In the genomic region with DNA sequence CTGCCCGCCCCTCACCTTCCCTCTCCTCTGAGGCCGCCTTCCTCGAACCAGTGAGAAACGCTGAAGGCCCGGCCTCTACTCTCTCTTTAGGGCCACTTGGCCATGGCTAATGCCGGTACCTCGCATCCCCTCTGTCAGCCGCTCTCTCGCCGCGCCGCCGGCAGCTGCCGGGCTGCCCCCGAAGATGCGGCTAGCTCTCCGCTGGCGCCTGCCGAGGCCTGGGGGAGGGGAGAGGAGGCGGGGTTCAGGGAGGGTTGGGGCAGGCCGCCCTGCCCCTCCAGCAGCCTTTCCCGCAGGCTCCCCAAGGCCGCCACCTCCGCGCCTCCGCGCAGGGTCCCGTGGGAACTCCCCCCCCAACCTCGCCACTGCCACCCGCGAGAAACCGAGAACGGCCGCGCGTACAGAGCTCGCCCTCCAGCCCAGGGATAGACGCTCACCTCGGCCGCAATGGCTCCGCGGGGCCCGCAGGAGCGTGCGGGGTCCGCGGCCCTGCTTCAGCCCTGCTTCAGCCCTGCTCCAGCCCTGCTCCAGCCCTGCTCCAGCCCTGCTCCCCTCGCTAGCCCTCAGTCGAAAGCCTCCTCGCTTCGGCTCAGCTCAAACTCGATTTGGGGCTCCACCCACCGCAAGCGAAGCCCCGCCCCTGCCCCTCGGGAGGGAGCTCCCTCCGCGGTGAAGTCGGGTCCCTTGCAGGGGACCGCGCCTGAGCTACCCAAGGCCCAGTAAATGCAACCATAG, we compare ENCODE assay signal across 8 cellular contexts. TPM values are rescaled to one million over a fixed set of nuclear protein-coding genes. Genes with fewer than 3 reads are reported as not detected.
A peak's percentile ranks its signal among the peaks of the same experiment; 100 is the strongest.
DNase-seq lines count a peak whose midpoint lies in the region; ATAC-seq and TF ChIP-seq lines count a peak whose summit lies in the region.

A gene with protein sequence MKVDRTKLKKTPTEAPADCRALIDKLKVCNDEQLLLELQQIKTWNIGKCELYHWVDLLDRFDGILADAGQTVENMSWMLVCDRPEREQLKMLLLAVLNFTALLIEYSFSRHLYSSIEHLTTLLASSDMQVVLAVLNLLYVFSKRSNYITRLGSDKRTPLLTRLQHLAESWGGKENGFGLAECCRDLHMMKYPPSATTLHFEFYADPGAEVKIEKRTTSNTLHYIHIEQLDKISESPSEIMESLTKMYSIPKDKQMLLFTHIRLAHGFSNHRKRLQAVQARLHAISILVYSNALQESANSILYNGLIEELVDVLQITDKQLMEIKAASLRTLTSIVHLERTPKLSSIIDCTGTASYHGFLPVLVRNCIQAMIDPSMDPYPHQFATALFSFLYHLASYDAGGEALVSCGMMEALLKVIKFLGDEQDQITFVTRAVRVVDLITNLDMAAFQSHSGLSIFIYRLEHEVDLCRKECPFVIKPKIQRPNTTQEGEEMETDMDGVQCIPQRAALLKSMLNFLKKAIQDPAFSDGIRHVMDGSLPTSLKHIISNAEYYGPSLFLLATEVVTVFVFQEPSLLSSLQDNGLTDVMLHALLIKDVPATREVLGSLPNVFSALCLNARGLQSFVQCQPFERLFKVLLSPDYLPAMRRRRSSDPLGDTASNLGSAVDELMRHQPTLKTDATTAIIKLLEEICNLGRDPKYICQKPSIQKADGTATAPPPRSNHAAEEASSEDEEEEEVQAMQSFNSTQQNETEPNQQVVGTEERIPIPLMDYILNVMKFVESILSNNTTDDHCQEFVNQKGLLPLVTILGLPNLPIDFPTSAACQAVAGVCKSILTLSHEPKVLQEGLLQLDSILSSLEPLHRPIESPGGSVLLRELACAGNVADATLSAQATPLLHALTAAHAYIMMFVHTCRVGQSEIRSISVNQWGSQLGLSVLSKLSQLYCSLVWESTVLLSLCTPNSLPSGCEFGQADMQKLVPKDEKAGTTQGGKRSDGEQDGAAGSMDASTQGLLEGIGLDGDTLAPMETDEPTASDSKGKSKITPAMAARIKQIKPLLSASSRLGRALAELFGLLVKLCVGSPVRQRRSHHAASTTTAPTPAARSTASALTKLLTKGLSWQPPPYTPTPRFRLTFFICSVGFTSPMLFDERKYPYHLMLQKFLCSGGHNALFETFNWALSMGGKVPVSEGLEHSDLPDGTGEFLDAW (N-terminal part only) (minus strand): TSS at position 569 of the 735 bp plus-strand sequence. CDS start 32,612 bp downstream, outside the sequence.

- ATAC-seq in GM23338 (peak; percentile 78), foreskin keratinocyte (peak; percentile 45)

- DNase-seq in DMS53 (lab: John Stamatoyannopoulos, UW) (peak; percentile 92), GM23338 (ENCODE audit: low spot score) (peak; percentile 86), MM.1S (peak; percentile 81), SJCRH30 (peak; percentile 79 to 82), activated gamma-delta T cell treated with Interleukin-2 at 50 U/mL for 16 hours (peak; percentile 80), foreskin keratinocyte (peak; percentile 19 to 50), neural progenitor cell (ENCODE audit: low spot score) (peak; percentile 91)

- H3K4me1 Mint-ChIP-seq in GM23338, result peaks cover 15% of the 10 kb centered on the region
- peaks cover 9% of the 10 kb centered on the region for H3K4me1 Mint-ChIP-seq in neural progenitor cell

- H3K36me3 ChIP-seq in GM23338 (ENCODE audit: insufficient read depth) (no peaks in the 10 kb centered on the region), MM.1S (replicated peaks; ENCODE audit: insufficient read depth, low read length) (no peaks in the 10 kb centered on the region), SJCRH30 (no peaks in the 10 kb centered on the region; the same call in 1 of the 2 replicates), neural progenitor cell (no peaks in the 10 kb centered on the region), stomach smooth muscle (ENCODE audit: control insufficient read depth in 2 of 2, insufficient read depth in 2 of 2, low read length in 2 of 2) (peaks cover 0 to 4% of the 10 kb centered on the region in 2 donors)

- H2AFZ ChIP-seq in GM23338 (0 out of 2 replicates have a peak within 1 kb of the TSS, but pooled peaks have one; percentile 38), MM.1S (ENCODE audit: low read length) (peak within 1 kb of the TSS; percentile 81), neural progenitor cell (replicated peaks) (peak within 1 kb of the TSS; percentile 79)

- H3K4me3 ChIP-seq in GM23338, result peak within 1 kb of the TSS; percentile 87
- H3K4me3 ChIP-seq in MM.1S (ENCODE audit: low read length), result peak within 1 kb of the TSS; percentile 77
- H3K4me3 ChIP-seq in SJCRH30, result peak within 1 kb of the TSS; percentile 78
- peak within 1 kb of the TSS; percentile 76 for H3K4me3 ChIP-seq in neural progenitor cell
- H3K4me3 ChIP-seq in stomach smooth muscle (ENCODE audit: low read length in 2 of 2), result peak within 1 kb of the TSS; percentile 57 to 77

- H3K4me2 ChIP-seq in GM23338 (peak within 1 kb of the TSS; percentile 83), MM.1S (ENCODE audit: low read depth, low read length) (peak within 1 kb of the TSS; percentile 91), neural progenitor cell (peak within 1 kb of the TSS; percentile 82)

- peaks cover 11% of the 10 kb centered on the region for H3K27me3 Mint-ChIP-seq in GM23338 (ENCODE audit: insufficient read depth, low read depth, poor library complexity)
- peaks cover 5% of the 10 kb centered on the region for H3K27me3 Mint-ChIP-seq in neural progenitor cell (ENCODE audit: insufficient read depth, low read depth)

- H3K9ac ChIP-seq in MM.1S (ENCODE audit: low read length), result peak within 1 kb of the TSS; percentile 80
- peak within 1 kb of the TSS; percentile 67 for H3K9ac ChIP-seq in neural progenitor cell
- peak within 1 kb of the TSS; percentile 21 to 59 for H3K9ac ChIP-seq in stomach smooth muscle (ENCODE audit: low read length in 2 of 2)

- H4K20me1 ChIP-seq in GM23338 (replicated peaks; ENCODE audit: insufficient read depth) (peaks cover 10% of the 10 kb centered on the region), MM.1S (ENCODE audit: insufficient read depth, low read length) (0 out of 2 replicates have a peak, but pooled peaks cover 3% of the 10 kb centered on the region), neural progenitor cell (ENCODE audit: low read depth) (peaks cover 16% of the 10 kb centered on the region)

- no peaks in the 10 kb centered on the region for H3F3A ChIP-seq in GM23338 (replicated peaks; ENCODE audit: low read depth)
- H3F3A ChIP-seq in MM.1S (ENCODE audit: insufficient read depth, low read length), result peaks cover 10% of the 10 kb centered on the region; the same call in 1 of the 2 replicates
- H3F3A ChIP-seq in neural progenitor cell (ENCODE audit: low read depth), result peaks cover 31% of the 10 kb centered on the region

- no peak for TF ChIP-seq CTCF in GM23338 (conservative IDR thresholded peaks at IDR 0.05; ENCODE audit: low read depth in 2 of 2)
- no peak for TF ChIP-seq CTCF in MM.1S (IDR thresholded peaks at IDR 0.05; ENCODE audit: low read length)
- TF ChIP-seq CTCF in foreskin keratinocyte (conservative IDR thresholded peaks at IDR 0.05), result no peak
- no peak for TF ChIP-seq CTCF in neural progenitor cell (IDR thresholded peaks at IDR 0.05)

- H3K79me2 ChIP-seq in GM23338 (replicated peaks; ENCODE audit: insufficient read depth) (peaks cover 34% of the 10 kb centered on the region), MM.1S (ENCODE audit: low read length) (peaks cover 38% of the 10 kb centered on the region), neural progenitor cell (ENCODE audit: low read depth) (peaks cover 41% of the 10 kb centered on the region)

- H3K36me3 Mint-ChIP-seq in GM23338 (ENCODE audit: low read depth) (peaks cover 16% of the 10 kb centered on the region), neural progenitor cell (peaks cover 3% of the 10 kb centered on the region)

- H3K4me1 ChIP-seq in GM23338 (ENCODE audit: insufficient read depth) (no peaks in the 10 kb centered on the region; the same call in 1 of the 2 replicates), MM.1S (ENCODE audit: low read length) (no peaks in the 10 kb centered on the region), SJCRH30 (no peaks in the 10 kb centered on the region), foreskin keratinocyte (no peaks in the 10 kb centered on the region), neural progenitor cell (no peaks in the 10 kb centered on the region), stomach smooth muscle (ENCODE audit: control insufficient read depth, insufficient read depth, low read length) (peaks cover 13% of the 10 kb centered on the region)

- H3K4me3 Mint-ChIP-seq in GM23338 (peak within 1 kb of the TSS; percentile 93), neural progenitor cell (peak within 1 kb of the TSS; percentile 95)

- H3K9me3 Mint-ChIP-seq in GM23338, result no peaks in the 10 kb centered on the region
- H3K9me3 Mint-ChIP-seq in neural progenitor cell, result peaks cover 6% of the 10 kb centered on the region

- peak within 1 kb of the TSS; percentile 99 for H3K27ac Mint-ChIP-seq in GM23338
- H3K27ac Mint-ChIP-seq in neural progenitor cell, result peak within 1 kb of the TSS; percentile 92

- H3K27ac ChIP-seq in GM23338 (ENCODE audit: low read depth) (peak within 1 kb of the TSS; percentile 89), MM.1S (ENCODE audit: low read length) (peak within 1 kb of the TSS; percentile 88), SJCRH30 (peak within 1 kb of the TSS; percentile 83), foreskin keratinocyte (peak within 1 kb of the TSS; percentile 69), neural progenitor cell (peak within 1 kb of the TSS; percentile 88), stomach smooth muscle (ENCODE audit: low read length) (peak within 1 kb of the TSS; percentile 80)

- H3K27me3 ChIP-seq in GM23338 (ENCODE audit: insufficient read depth) (no peaks in the 10 kb centered on the region), MM.1S (replicated peaks; ENCODE audit: insufficient read depth, low read length) (no peaks in the 10 kb centered on the region), SJCRH30 (no peaks in the 10 kb centered on the region), foreskin keratinocyte (no peaks in the 10 kb centered on the region), neural progenitor cell (no peaks in the 10 kb centered on the region), stomach smooth muscle (ENCODE audit: control insufficient read depth in 1 of 2, insufficient read depth in 2 of 2, low read length in 2 of 2) (no peaks in the 10 kb centered on the region)

- H3K9me3 ChIP-seq in MM.1S (replicated peaks; ENCODE audit: insufficient read depth, low read length), result no peaks in the 10 kb centered on the region
- no peaks in the 10 kb centered on the region for H3K9me3 ChIP-seq in SJCRH30 (replicated peaks)
- no peaks in the 10 kb centered on the region for H3K9me3 ChIP-seq in neural progenitor cell (ENCODE audit: low read depth)
- H3K9me3 ChIP-seq in stomach smooth muscle (ENCODE audit: control insufficient read depth in 2 of 2, low read length in 2 of 2), result no peaks in the 10 kb centered on the region

- no peaks in the 10 kb centered on the region for H3K9me2 ChIP-seq in GM23338 (ENCODE audit: insufficient read depth)
- H3K9me2 ChIP-seq in MM.1S (replicated peaks; ENCODE audit: insufficient read depth, low read length), result no peaks in the 10 kb centered on the region

RNA-seq across cellular contexts. Expression of the gene that starts here (rescaled TPM):
- total RNA-seq in GM23338 (2014; rRNA removed; shearing (Covaris generic)), result 212 and 225 TPM in 2 replicates
- polyA plus RNA-seq in GM23338 (2016; fragmentation: Nextera tagmentation; extraction: Ambion mirVana) (58.9 and 61.2 TPM in 2 replicates), foreskin keratinocyte (30.9 and 34.1 TPM in 2 replicates)
- total RNA-seq in SJCRH30 (2014; rRNA removed; shearing (Covaris generic)), result 92.5 and 98.9 TPM in 2 replicates
- total RNA-seq in foreskin keratinocyte (107 and 108 TPM in 2 replicates), neural progenitor cell (ENCODE audit: low replicate concordance) (149 and 154 TPM in 2 replicates)

Comparison
In these comparisons a context has a peak if more than half of its experiments do, and no peak if none do; other contexts are left out.
1. Peak in every context shown above with its lines: DNase-seq, ATAC-seq, H3K4me3 ChIP-seq and H3K27ac ChIP-seq.
2. DNase-seq: peak in every context shown above with its lines; median percentile 92 in DMS53; 91 in neural progenitor cell; 86 in GM23338; 81 in MM.1S; 80 in SJCRH30; 80 in activated gamma-delta T cell treated with Interleukin-2 at 50 U/mL for 16 hours; 34 in foreskin keratinocyte.